In genomic region chr12:132259364-132259871, GRCh38 we compare ENCODE assay signal across 30 cellular contexts.
A peak's percentile ranks its signal among the peaks of the same experiment; 100 is the strongest.
DNase-seq lines count a peak whose midpoint lies in the region; ATAC-seq, FAIRE-seq and TF ChIP-seq lines count a peak whose summit lies in the region.
"Had no signal": no experiment of that assay in that cellular context is flagged by ENCODE, and none has a peak within 500 bp of the region (broad histone marks: within the 10 kb centered on the region; RNA-seq: fewer than 3 reads in every experiment).

No MANE protein-coding gene starts in this region.

- no TSS peak for BruUV-seq in HCT116 (replicated peaks; lab: Mats Ljungman, UMichigan)

- POLR2A ChIA-PET in HCT116 (lab: Charles Lee) = no interaction called here

- no peaks in the 10 kb centered on the region for H3K4me1 Mint-ChIP-seq in astrocyte (ENCODE audit: low read depth, unreplicated experiment)
- H3K4me1 Mint-ChIP-seq: CD4-positive, alpha-beta memory T cell; immature natural killer cell had no signal

- peaks cover 61% of the 10 kb centered on the region for H3K27me3 Mint-ChIP-seq in astrocyte (ENCODE audit: low read depth, unreplicated experiment)
- H3K27me3 Mint-ChIP-seq: brain had no signal

- CTCF ChIA-PET in HCT116 (lab: Charles Lee) = no interaction called here

- H3K9me3 ChIP-seq in HCT116 (ENCODE audit: control insufficient read depth in 1 of 2, insufficient read depth in 1 of 2, low read depth in 1 of 2, low read length in 2 of 2) = no peaks in the 10 kb centered on the region
- H3K9me3 ChIP-seq in astrocyte (ENCODE audit: insufficient read depth, low read depth, low read length) = no peaks in the 10 kb centered on the region
- no peaks in the 10 kb centered on the region for H3K9me3 ChIP-seq in pancreas
- H3K9me3 ChIP-seq: adrenal gland, ovary had no signal

- H3K36me3 ChIP-seq in HCT116 (ENCODE audit: control insufficient read depth in 1 of 2, insufficient read depth in 2 of 2, low read length in 2 of 2) (no peaks in the 10 kb centered on the region), astrocyte (ENCODE audit: insufficient read depth, low read length) (no peaks in the 10 kb centered on the region), pancreas (no peaks in the 10 kb centered on the region)
- H3K36me3 ChIP-seq: adrenal gland, ovary had no signal

- FAIRE-seq in astrocyte (lab: Jason Lieb, UNC) (no peak), pancreas (lab: Jason Lieb, UNC) (no peak)
- FAIRE-seq: colon, GM18507, H1 had no signal

- ATAC-seq in HCT116 = peak; percentile 35; the same call in 1 of the 2 replicates
- peak in 3 of 4 donors; percentile 26 to 59 (median 45) for ATAC-seq in pancreas
- ATAC-seq: left colon; SK-N-SH treated with all-trans-retinoic acid at 6 μM for 48 hours; stimulated activated naive B cell treated with anti-CD40 and anti-IgM and Interleukin-4, amounts not matched to agents 10 μg/mL and 1 μg/mL and 100 μg/mL, for 72 hours had no signal

- H3K27ac Mint-ChIP-seq in astrocyte (ENCODE audit: unreplicated experiment) = peak overlapping the region; percentile 41
- H3K27ac Mint-ChIP-seq: activated CD4-positive, alpha-beta memory T cell treated with anti-CD3 and anti-CD28 coated beads for 36 hours; activated naive CD4-positive, alpha-beta T cell treated with anti-CD3 and anti-CD28 coated beads for 36 hours; CD4-positive, alpha-beta memory T cell; immature natural killer cell; stimulated activated naive B cell treated with anti-CD40 and anti-IgM and Interleukin-4, amounts not matched to agents 10 μg/mL and 1 μg/mL and 100 μg/mL, for 72 hours; T-helper 1 cell treated with Interleukin-12 subunit alpha and Interleukin-12 subunit beta and Interleukin-4 antibody, amounts not matched to agents 30 μg/mL and 1 μg/mL, for 36 hours; type B pancreatic cell had no signal

- H4K20me1 ChIP-seq in HCT116 (ENCODE audit: insufficient read depth) = no peaks in the 10 kb centered on the region
- no peaks in the 10 kb centered on the region for H4K20me1 ChIP-seq in astrocyte (ENCODE audit: insufficient read depth, low read length)

- H3K4me2 ChIP-seq in HCT116 (ENCODE audit: low read length) (no peak overlapping the region), astrocyte (ENCODE audit: low read length) (peak overlapping the region; percentile 33)

- H3K9ac ChIP-seq in HCT116 (ENCODE audit: low read length) = no peak overlapping the region
- no peak overlapping the region for H3K9ac ChIP-seq in astrocyte (ENCODE audit: low read length)

- H2AFZ ChIP-seq in HCT116 (ENCODE audit: low read depth, low read length, poor library complexity, severe bottlenecking) = no peak overlapping the region
- no peak overlapping the region for H2AFZ ChIP-seq in astrocyte (ENCODE audit: low read depth, low read length)

- RAD21 ChIA-PET in HCT116 (lab: Charles Lee; ENCODE audit: low non-redundant PET in 1 of 2, low total read pairs in 2 of 2, uncharacterized antibody in 2 of 2, unreplicated experiment in 2 of 2) = no interaction called here

- TF ChIP-seq POLR2A in HCT116 (IDR thresholded peaks at IDR 0.05; ENCODE audit: borderline replicate concordance, extremely low read depth, insufficient read depth, insufficient read length) = no peak

- no peaks in the 10 kb centered on the region for H3K9me3 Mint-ChIP-seq in astrocyte (ENCODE audit: unreplicated experiment)
- H3K9me3 Mint-ChIP-seq: activated CD4-positive, alpha-beta memory T cell treated with anti-CD3 and anti-CD28 coated beads for 36 hours; activated naive CD4-positive, alpha-beta T cell treated with anti-CD3 and anti-CD28 coated beads for 36 hours; CD4-positive, alpha-beta memory T cell; immature natural killer cell; stimulated activated naive B cell treated with anti-CD40 and anti-IgM and Interleukin-4, amounts not matched to agents 10 μg/mL and 1 μg/mL and 100 μg/mL, for 72 hours; T-helper 1 cell treated with Interleukin-12 subunit alpha and Interleukin-12 subunit beta and Interleukin-4 antibody, amounts not matched to agents 30 μg/mL and 1 μg/mL, for 36 hours; type B pancreatic cell had no signal

- no peak overlapping the region for H3K27ac ChIP-seq in HCT116 (ENCODE audit: low read depth, low read length)
- H3K27ac ChIP-seq in astrocyte (ENCODE audit: low read depth, low read length) = no peak overlapping the region
- H3K27ac ChIP-seq in pancreas = no peak overlapping the region
- H3K27ac ChIP-seq: adrenal gland, ovary, skin epidermis had no signal

- TF ChIP-seq CTCF in HCT116 (IDR thresholded peaks at IDR 0.05 in 2 of 3, conservative IDR thresholded peaks at IDR 0.05 in 1 of 3; ENCODE audit: borderline replicate concordance in 1 of 3, insufficient read depth in 1 of 3, low read depth in 2 of 3, low read length in 2 of 3) = no peak
- no peak for TF ChIP-seq CTCF in astrocyte (IDR thresholded peaks at IDR 0.05; ENCODE audit: insufficient read depth, low read depth, low read length)
- no peak for TF ChIP-seq CTCF in pancreas (IDR thresholded peaks at IDR 0.05)

- H3K27me3 ChIP-seq in HCT116 (ENCODE audit: insufficient read depth, low read length) (no peaks in the 10 kb centered on the region), astrocyte (ENCODE audit: insufficient read depth, low read length) (no peaks in the 10 kb centered on the region), pancreas (no peaks in the 10 kb centered on the region)
- H3K27me3 ChIP-seq: ovary had no signal

- no peaks in the 10 kb centered on the region for H3K9me2 ChIP-seq in HCT116 (ENCODE audit: insufficient read depth)

- peak; percentile 9 for DNase-seq in NCI-H2171 treated with DMSO at 0.1 percent for 48 hours (lab: John Stamatoyannopoulos, UW)
- no peak for DNase-seq in NCI-H2171 (lab: John Stamatoyannopoulos, UW)
- DNase-seq in HCT116 (ENCODE audit: low read depth, low spot score) = no peak
- DNase-seq in astrocyte (ENCODE audit: low read depth) = no peak
- DNase-seq in pancreas = peak in 1 of 6 donors; percentile 23
- DNase-seq in NCI-H526 treated with DMSO at 0.1 percent for 48 hours (lab: John Stamatoyannopoulos, UW) = no peak
- DNase-seq in activated gamma-delta T cell treated with Interleukin-2 at 50 U/mL for 16 hours = no peak
- DNase-seq in foreskin melanocyte = no peak
- DNase-seq: 8988T; activated CD4-positive, alpha-beta memory T cell treated with anti-CD3 and anti-CD28 coated beads for 36 hours; activated naive CD4-positive, alpha-beta T cell treated with anti-CD3 and anti-CD28 coated beads for 36 hours; adrenal gland; CD4-positive, alpha-beta memory T cell; immature natural killer cell; Kasumi-1; left colon; mesendoderm; NCI-H1048; NCI-H524; ovary; retina; stimulated activated naive B cell treated with anti-CD40 and anti-IgM and Interleukin-4, amounts not matched to agents 10 μg/mL and 1 μg/mL and 100 μg/mL, for 72 hours had no signal

- TF ChIP-seq RAD21 in HCT116 (IDR thresholded peaks at IDR 0.05; ENCODE audit: low read depth) = no peak

- peaks cover 7% of the 10 kb centered on the region for H3K36me3 Mint-ChIP-seq in astrocyte (ENCODE audit: low read depth, unreplicated experiment)
- H3K36me3 Mint-ChIP-seq: activated CD4-positive, alpha-beta memory T cell treated with anti-CD3 and anti-CD28 coated beads for 36 hours; brain; CD4-positive, alpha-beta memory T cell; immature natural killer cell; stimulated activated naive B cell treated with anti-CD40 and anti-IgM and Interleukin-4, amounts not matched to agents 10 μg/mL and 1 μg/mL and 100 μg/mL, for 72 hours; type B pancreatic cell had no signal

- WGBS in pancreas, 2 donors = 43% methylated on average over 15 of the region's 15 CpGs

- H3K4me3 Mint-ChIP-seq in astrocyte (ENCODE audit: unreplicated experiment) = no peak overlapping the region
- H3K4me3 Mint-ChIP-seq: activated CD4-positive, alpha-beta memory T cell treated with anti-CD3 and anti-CD28 coated beads for 36 hours; activated naive CD4-positive, alpha-beta T cell treated with anti-CD3 and anti-CD28 coated beads for 36 hours; brain; CD4-positive, alpha-beta memory T cell; immature natural killer cell; stimulated activated naive B cell treated with anti-CD40 and anti-IgM and Interleukin-4, amounts not matched to agents 10 μg/mL and 1 μg/mL and 100 μg/mL, for 72 hours; T-helper 1 cell treated with Interleukin-12 subunit alpha and Interleukin-12 subunit beta and Interleukin-4 antibody, amounts not matched to agents 30 μg/mL and 1 μg/mL, for 36 hours; type B pancreatic cell had no signal

- intact Hi-C loops in HCT116 (cut with micrococcal nuclease) (no loop called here), pancreas (cut with DNase I) (no loop called here)

- H3K4me3 ChIP-seq in HCT116 (replicated peaks in 1 of 2; ENCODE audit: low read depth in 1 of 2, low read length in 2 of 2) (no peak overlapping the region), astrocyte (ENCODE audit: insufficient read depth, low read depth, low read length) (no peak overlapping the region), pancreas (no peak overlapping the region)
- H3K4me3 ChIP-seq: adrenal gland, ovary, skin epidermis had no signal

- H3K79me2 ChIP-seq in HCT116 (ENCODE audit: insufficient read depth, low read length) = no peaks in the 10 kb centered on the region
- no peaks in the 10 kb centered on the region for H3K79me2 ChIP-seq in astrocyte (ENCODE audit: insufficient read depth, low read length)

- H3K4me1 ChIP-seq in HCT116 (ENCODE audit: control insufficient read depth in 1 of 2, insufficient read depth in 2 of 2, low read length in 2 of 2) = no peaks in the 10 kb centered on the region; a peak in 1 of 4 replicates
- no peaks in the 10 kb centered on the region for H3K4me1 ChIP-seq in astrocyte (ENCODE audit: insufficient read depth, low read length)
- H3K4me1 ChIP-seq in pancreas = no peaks in the 10 kb centered on the region
- H3K4me1 ChIP-seq: adrenal gland had no signal

TF ChIP-seq in HCT116, 20 proteins besides CTCF, POLR2A, EP300 and RAD21:
- TF ChIP-seq TCF7L2 (IDR thresholded peaks at IDR 0.05; ENCODE audit: borderline replicate concordance, extremely low read depth, insufficient read depth, insufficient read length) = peak; percentile 29
- no peak for TF ChIP-seq FOSL1 (IDR thresholded peaks at IDR 0.05; ENCODE audit: low read depth)
